In genomic region chrX:46601283-46601682, GRCh38 we compare ENCODE assay signal across 2 cellular contexts.
TF ChIP-seq lines count a peak whose summit lies in the region.

No MANE protein-coding gene starts in this region.

TF ChIP-seq in liver, 16 proteins besides CTCF, POLR2A, EP300 and RAD21:
- TF ChIP-seq NR2F2 (IDR thresholded peaks at IDR 0.05) (peak; percentile 15), MAX (IDR thresholded peaks at IDR 0.05) (no peak)

TF ChIP-seq in HepG2, 621 proteins besides CTCF, POLR2A, EP300 and RAD21:
- TF ChIP-seq ZBTB26 (CRISPR knock-in tag; IDR thresholded peaks at IDR 0.05; ENCODE audit: borderline replicate concordance) (no peak), MXD1 (CRISPR knock-in tag; IDR thresholded peaks at IDR 0.05) (no peak), YY1 (IDR thresholded peaks at IDR 0.05; ENCODE audit: insufficient read depth, insufficient replicate concordance, low read depth, low read length) (no peak), MTF1 (CRISPR knock-in tag; IDR thresholded peaks at IDR 0.05) (no peak), ZNF431 (CRISPR knock-in tag; IDR thresholded peaks at IDR 0.05; ENCODE audit: borderline replicate concordance, low read depth) (no peak), ZNF224 (CRISPR knock-in tag; IDR thresholded peaks at IDR 0.05) (no peak), HOMEZ (CRISPR knock-in tag; IDR thresholded peaks at IDR 0.05; ENCODE audit: low read depth) (no peak), MATR3 (CRISPR knock-in tag; IDR thresholded peaks at IDR 0.05) (no peak), HOXA3 (CRISPR knock-in tag; IDR thresholded peaks at IDR 0.05) (no peak), ZNF713 (CRISPR knock-in tag; IDR thresholded peaks at IDR 0.05) (no peak), NFE2L1 (CRISPR knock-in tag; IDR thresholded peaks at IDR 0.05; ENCODE audit: borderline replicate concordance) (no peak), DNMT1 (CRISPR knock-in tag; IDR thresholded peaks at IDR 0.05) (no peak), ZBTB1 (CRISPR knock-in tag; IDR thresholded peaks at IDR 0.05; ENCODE audit: borderline replicate concordance) (no peak), CSRNP1 (CRISPR knock-in tag; IDR thresholded peaks at IDR 0.05) (no peak)
